Comparison of ENCODE assay signal across 8 cellular contexts in genomic region chr3:55485208-55485791, GRCh38. TPM values are rescaled to one million over a fixed set of nuclear protein-coding genes. Genes with fewer than 3 reads are reported as not detected.
DNase-seq lines count a peak whose midpoint lies in the region; ATAC-seq and TF ChIP-seq lines count a peak whose summit lies in the region.

No MANE protein-coding gene starts in this region.

- DNase-seq in GM12864 (ENCODE audit: low read depth) (peak; percentile 42), GOT3 (lab: John Stamatoyannopoulos, UW) (peak; percentile 29), MM.1S (peak; percentile 87), WERI-Rb-1 (peak; percentile 76), fibroblast of gingiva (ENCODE audit: low read depth) (peak; percentile 87), myocyte (ENCODE audit: low read depth) (peak; percentile 92), tibial artery (peak in 1 of 2 donors; percentile 75)

- H3K27me3 ChIP-seq in MM.1S (replicated peaks; ENCODE audit: insufficient read depth, low read length) (no peaks in the 10 kb centered on the region), WERI-Rb-1 (ENCODE audit: insufficient read depth, low read depth, severe bottlenecking) (peaks cover 58% of the 10 kb centered on the region), tibial artery (peaks cover 0 to 97% of the 10 kb centered on the region in 2 donors)

- TF ChIP-seq CTCF in GM12864 (IDR thresholded peaks at IDR 0.05; ENCODE audit: low read depth, low read length, missing control alignments) (peak; percentile 75), MM.1S (IDR thresholded peaks at IDR 0.05; ENCODE audit: low read length) (peak; percentile 45), WERI-Rb-1 (IDR thresholded peaks at IDR 0.05; ENCODE audit: low read depth, low read length) (peak; percentile 73), tibial artery (IDR thresholded peaks at IDR 0.05) (peak; percentile 38 to 87)

- H3K27ac ChIP-seq in MM.1S (ENCODE audit: low read length): peak overlapping the region; percentile 0; the same call in 1 of the 2 replicates
- H3K27ac ChIP-seq in WERI-Rb-1: no peak overlapping the region
- H3K27ac ChIP-seq in tibial artery: no peak overlapping the region

- peak overlapping the region; percentile 94 for H3K4me2 ChIP-seq in MM.1S (ENCODE audit: low read depth, low read length)

- no peaks in the 10 kb centered on the region for H3K79me2 ChIP-seq in MM.1S (ENCODE audit: low read length)

- H4K20me1 ChIP-seq in MM.1S (ENCODE audit: insufficient read depth, low read length): no peaks in the 10 kb centered on the region

- no peaks in the 10 kb centered on the region for H3K9me2 ChIP-seq in MM.1S (replicated peaks; ENCODE audit: insufficient read depth, low read length)

- H3K9ac ChIP-seq in MM.1S (ENCODE audit: low read length): peak overlapping the region; percentile 8; the same call in 1 of the 2 replicates

- H3K4me1 ChIP-seq in MM.1S (ENCODE audit: low read length) (peaks cover 6% of the 10 kb centered on the region; the same call in 1 of the 2 replicates), tibial artery (peaks cover 0 to 76% (median 55%) of the 10 kb centered on the region in 4 donors)

- no peak for ATAC-seq in HG02970 (IDR thresholded peaks at IDR 0.05; ENCODE audit: low FRiP score, unreplicated experiment)

- no peaks in the 10 kb centered on the region for H3K9me3 ChIP-seq in MM.1S (replicated peaks; ENCODE audit: insufficient read depth, low read length)
- no peaks in the 10 kb centered on the region for H3K9me3 ChIP-seq in WERI-Rb-1 (ENCODE audit: severe bottlenecking)
- H3K9me3 ChIP-seq in tibial artery: no peaks in the 10 kb centered on the region

- H3K4me3 ChIP-seq in GM12864 (ENCODE audit: low read depth, low read length) (peak overlapping the region; percentile 76), MM.1S (ENCODE audit: low read length) (peak overlapping the region; percentile 95), WERI-Rb-1 (ENCODE audit: low read depth, low read length) (peak overlapping the region; percentile 84), tibial artery (peak overlapping the region; percentile 54 to 71)

- no peaks in the 10 kb centered on the region for H3K36me3 ChIP-seq in MM.1S (replicated peaks; ENCODE audit: insufficient read depth, low read length)
- no peaks in the 10 kb centered on the region for H3K36me3 ChIP-seq in WERI-Rb-1
- H3K36me3 ChIP-seq in tibial artery: no peaks in the 10 kb centered on the region

- H3F3A ChIP-seq in MM.1S (ENCODE audit: insufficient read depth, low read length): peaks cover 7% of the 10 kb centered on the region

- peak overlapping the region; percentile 63 for H2AFZ ChIP-seq in MM.1S (ENCODE audit: low read length)

- intact Hi-C loops in tibial artery (cut with DNase I; ENCODE audit: low total_unique reads): loop anchor here (5.0 kb wide), 1 partner anchor 767 kb away; no protein-coding TSS in a partner anchor

RNA-seq across cellular contexts. Expression of gene WNT5A, which starts 1.8 kb away (rescaled TPM):
- 34.5 and 35.5 TPM in 2 replicates for total RNA-seq in myocyte
- 19.6 TPM for polyA plus RNA-seq in myocyte (2012)
